In genomic region chr2:105872142-105872728, GRCh38 we compare ENCODE assay signal across 13 cellular contexts.
DNase-seq lines count a peak whose midpoint lies in the region; ATAC-seq lines count a peak whose summit lies in the region.
"Had no signal": no experiment of that assay in that cellular context is flagged by ENCODE, and none has a peak within 500 bp of the region (broad histone marks: within the 10 kb centered on the region; RNA-seq: fewer than 3 reads in every experiment).

No MANE protein-coding gene starts in this region.

- H3K4me1 Mint-ChIP-seq in stimulated activated naive B cell treated with anti-CD40 and anti-IgM and Interleukin-4, amounts not matched to agents 10 μg/mL and 1 μg/mL and 100 μg/mL, for 72 hours, result peaks cover 74 to 98% of the 10 kb centered on the region in 2 donors

- H3K27ac Mint-ChIP-seq in stimulated activated naive B cell treated with anti-CD40 and anti-IgM and Interleukin-4, amounts not matched to agents 10 μg/mL and 1 μg/mL and 100 μg/mL, for 72 hours, result peak overlapping the region; percentile 95

- peaks cover 4% of the 10 kb centered on the region for H3K36me3 ChIP-seq in effector memory CD4-positive, alpha-beta T cell (ENCODE audit: control insufficient read depth, insufficient read depth, low read length)
- H3K36me3 ChIP-seq: Peyer's patch had no signal

- no peaks in the 10 kb centered on the region for H3K27me3 ChIP-seq in effector memory CD4-positive, alpha-beta T cell (replicated peaks; ENCODE audit: control insufficient read depth, insufficient read depth, low read length, poor library complexity, severe bottlenecking)
- H3K27me3 ChIP-seq: Peyer's patch had no signal

- no peak overlapping the region for H3K4me3 ChIP-seq in effector memory CD4-positive, alpha-beta T cell (ENCODE audit: insufficient read depth, low read depth, low read length, poor library complexity, severe bottlenecking)
- H3K4me3 ChIP-seq: Peyer's patch had no signal

- H3K27me3 Mint-ChIP-seq in stimulated activated naive B cell treated with anti-CD40 and anti-IgM and Interleukin-4, amounts not matched to agents 10 μg/mL and 1 μg/mL and 100 μg/mL, for 72 hours, result no peaks in the 10 kb centered on the region

- ATAC-seq in HG02759 (IDR thresholded peaks at IDR 0.05; ENCODE audit: unreplicated experiment), result peak; percentile 24
- ATAC-seq in stimulated activated naive B cell treated with anti-CD40 and anti-IgM and Interleukin-4, amounts not matched to agents 10 μg/mL and 1 μg/mL and 100 μg/mL, for 72 hours (replicated peaks), result no peak
- no peak for ATAC-seq in HG03095 (IDR thresholded peaks at IDR 0.05; ENCODE audit: unreplicated experiment)

- peaks cover 5 to 6% of the 10 kb centered on the region in 2 donors for H3K9me3 Mint-ChIP-seq in stimulated activated naive B cell treated with anti-CD40 and anti-IgM and Interleukin-4, amounts not matched to agents 10 μg/mL and 1 μg/mL and 100 μg/mL, for 72 hours

- peaks cover 64% of the 10 kb centered on the region for H3K4me1 ChIP-seq in effector memory CD4-positive, alpha-beta T cell (ENCODE audit: control insufficient read depth, insufficient read depth, low read length, poor library complexity, severe bottlenecking)

- no peaks in the 10 kb centered on the region for H3K9me3 ChIP-seq in effector memory CD4-positive, alpha-beta T cell (ENCODE audit: control insufficient read depth, low read length)
- H3K9me3 ChIP-seq: Peyer's patch had no signal

- H3K36me3 Mint-ChIP-seq in stimulated activated naive B cell treated with anti-CD40 and anti-IgM and Interleukin-4, amounts not matched to agents 10 μg/mL and 1 μg/mL and 100 μg/mL, for 72 hours, result peaks cover 68 to 83% of the 10 kb centered on the region in 2 donors

- H3K27ac ChIP-seq in effector memory CD4-positive, alpha-beta T cell (ENCODE audit: insufficient read depth, low read length, poor library complexity, severe bottlenecking), result peak overlapping the region; percentile 34
- H3K27ac ChIP-seq: Peyer's patch had no signal

- H3K4me3 Mint-ChIP-seq in stimulated activated naive B cell treated with anti-CD40 and anti-IgM and Interleukin-4, amounts not matched to agents 10 μg/mL and 1 μg/mL and 100 μg/mL, for 72 hours, result peak overlapping the region; percentile 24 to 26

- peak; percentile 73 for DNase-seq in activated effector memory CD4-positive, alpha-beta T cell treated with anti-CD3 and anti-CD28 coated beads, Interleukin-2, amount 50 U/mL, for 16 hours
- DNase-seq in activated effector memory CD4-positive, alpha-beta T cell treated with Interleukin-2 at 50 U/mL for 16 hours, result no peak
- DNase-seq in effector memory CD4-positive, alpha-beta T cell, result no peak
- no peak for DNase-seq in stimulated activated naive B cell treated with anti-CD40 and anti-IgM and Interleukin-4, amounts not matched to agents 10 μg/mL and 1 μg/mL and 100 μg/mL, for 72 hours
- no peak for DNase-seq in DMS153 treated with DMSO at 0.1 percent for 48 hours (lab: John Stamatoyannopoulos, UW; ENCODE audit: unreplicated experiment)
- no peak for DNase-seq in inferior parietal cortex (ENCODE audit: extremely low spot score)
- DNase-seq: DMS79 treated with DMSO at 0.1 percent for 48 hours, MV-4-11, NCI-H345, Peyer's patch, T1000 had no signal
